Comparison of ENCODE assay signal across 8 cellular contexts in genomic region chr11:121452609-121453150, GRCh38.
DNase-seq lines count a peak whose midpoint lies in the region; ATAC-seq, FAIRE-seq and TF ChIP-seq lines count a peak whose summit lies in the region.

TSS of gene SORL1-AS1 (minus strand) at chr11:121452967.

- peak within 1 kb of the TSS; percentile 94 for H3K4me2 ChIP-seq in GM12878 (ENCODE audit: control insufficient read depth, insufficient read depth)

- RAD21 ChIA-PET in GM12878 (lab: Charles Lee; ENCODE audit: unreplicated experiment), result interaction anchor here (1.0 to 12.7 kb wide), 5 partner anchors 9 to 42 kb away, joined by 3 to 232 read pairs (median 6); no protein-coding TSS in a partner anchor

- H3K79me2 ChIP-seq in GM12878 (ENCODE audit: control insufficient read depth, insufficient read depth, low read length), result peaks cover 86% of the 10 kb centered on the region

- ATAC-seq in GM19023 (IDR thresholded peaks at IDR 0.05; ENCODE audit: unreplicated experiment) (peak; percentile 27), HG03064 (IDR thresholded peaks at IDR 0.05; ENCODE audit: low read depth, unreplicated experiment) (peak; percentile 6), GM12878 (peak; percentile 43)

- no TSS peak for BruUV-seq in GM12878 (replicated peaks; lab: Mats Ljungman, UMichigan)

- in situ Hi-C loops in GM12878 (cut with MboI), result loop anchor here (25.0 kb wide), 1 partner anchor 1610 kb away; the partner anchor contains the start of gene HSPA8

- H3K36me3 ChIP-seq in GM12878 (ENCODE audit: control insufficient read depth in 2 of 2, insufficient read depth in 2 of 2, low read length in 1 of 2), result 0 out of 4 replicates have a peak, but pooled peaks cover 0 to 3% of the 10 kb centered on the region in 2 experiments

- under 1% methylated on average over 21 of the region's 21 CpGs for WGBS in GM12878 (ENCODE audit: insufficient coverage, insufficient replicate concordance, low lambda C conversion rate, missing lambda C conversion rate)

- H3K4me1 ChIP-seq in GM12878 (ENCODE audit: control insufficient read depth, insufficient read depth, low read length), result peaks cover 44% of the 10 kb centered on the region

- H3K4me3 ChIP-seq in GM12878, result peak within 1 kb of the TSS; percentile 77

- POLR2A ChIA-PET in GM12878 (lab: Charles Lee), result interaction anchor here (0.7 to 4.9 kb wide), 6 partner anchors 10 to 116 kb away, joined by 3 to 86 read pairs (median 9); no protein-coding TSS in a partner anchor

- FAIRE-seq in GM12878 (lab: Jason Lieb, UNC) (no peak), RCC 7860 (lab: Jason Lieb, UNC) (no peak)

- H3K9ac ChIP-seq in GM12878 (ENCODE audit: control insufficient read depth, insufficient read depth, low read length), result peak within 1 kb of the TSS; percentile 81

- peak within 1 kb of the TSS; percentile 56 for H2AFZ ChIP-seq in GM12878 (ENCODE audit: control insufficient read depth, low read depth, low read length)

- CTCF ChIA-PET in GM12878 (lab: Yijun Ruan, JAX), result interaction anchor here (0.6 to 4.9 kb wide), 11 partner anchors 10 to 1568 kb away, joined by 3 to 31 read pairs (median 4); no protein-coding TSS in a partner anchor

- TF ChIP-seq CTCF in GM12878 (IDR thresholded peaks at IDR 0.05 in 2 of 3, conservative IDR thresholded peaks at IDR 0.05 in 1 of 3; ENCODE audit: control insufficient read depth in 2 of 3, extremely low read depth in 1 of 3, insufficient read depth in 1 of 3, low read depth in 3 of 3, low read length in 3 of 3), result no peak

- SMC1A ChIA-PET in GM12878 (lab: Charles Lee; ENCODE audit: uncharacterized antibody, unreplicated experiment), result interaction anchor here (0.6 to 14.0 kb wide), 9 partner anchors 8 to 116 kb away, joined by 3 to 266 read pairs (median 3); no protein-coding TSS in a partner anchor

- DNase-seq in SK-N-DZ (ENCODE audit: low spot score) (peak; percentile 15), GM12878 (ENCODE audit: low read depth, low spot score) (no peak), kidney tubule cell (ENCODE audit: low spot score) (peak; percentile 30), NCI-H226 (no peak), RCC 7860 (ENCODE audit: low spot score) (no peak)
- DNase-seq in stimulated activated CD8-positive, alpha-beta memory T cell treated with anti-CD3 and anti-CD28 coated beads, Interleukin-12 subunit alpha, Interleukin-12 subunit beta, amount 100 ng/mL, for 4 hours (ENCODE audit: low read depth), result peak; percentile 42

- TF ChIP-seq RAD21 in GM12878 (IDR thresholded peaks at IDR 0.05; ENCODE audit: insufficient read depth, low read depth, low read length), result no peak

- no peak for TF ChIP-seq EP300 in GM12878 (IDR thresholded peaks at IDR 0.05; ENCODE audit: borderline replicate concordance in 1 of 2, control insufficient read depth in 1 of 2, low read depth in 2 of 2, low read length in 2 of 2)

- TF ChIP-seq POLR2A in GM12878 (IDR thresholded peaks at IDR 0.05; ENCODE audit: low read depth, low read length), result no peak

- H3K27me3 ChIP-seq in GM12878 (replicated peaks in 1 of 2; ENCODE audit: control insufficient read depth in 2 of 2, insufficient read depth in 2 of 2, low read length in 1 of 2), result no peaks in the 10 kb centered on the region

- H3K9me3 ChIP-seq in GM12878 (replicated peaks; ENCODE audit: control insufficient read depth, insufficient read depth, low read length), result no peaks in the 10 kb centered on the region

- H4K20me1 ChIP-seq in GM12878 (ENCODE audit: control insufficient read depth, insufficient read depth), result no peaks in the 10 kb centered on the region

- H3K27ac ChIP-seq in GM12878 (ENCODE audit: control insufficient read depth, insufficient read depth), result peak within 1 kb of the TSS; percentile 76

- intact Hi-C loops in GM12878 (cut with micrococcal nuclease; ENCODE audit: unreplicated experiment), result loop anchor here (2.0 to 5.0 kb wide), 3 partner anchors 35 to 134 kb away; no protein-coding TSS in a partner anchor

TF ChIP-seq in GM12878, 131 proteins besides CTCF, POLR2A, EP300 and RAD21 (continues in another document):
- TF ChIP-seq MTA2 (IDR thresholded peaks at IDR 0.05; ENCODE audit: low read depth) (peak; percentile 38; the same call in 1 of the 2 replicates), KDM1A (IDR thresholded peaks at IDR 0.05; ENCODE audit: borderline replicate concordance) (no peak), RELA (IDR thresholded peaks at IDR 0.05; ENCODE audit: borderline replicate concordance, partially characterized antibody) (peak; percentile 92), ATF7 (IDR thresholded peaks at IDR 0.05; ENCODE audit: low read depth) (0 out of 2 replicates have a peak, but pooled peaks have one; percentile 30), SMC3 (IDR thresholded peaks at IDR 0.05; ENCODE audit: borderline replicate concordance, low read length) (no peak), EGR1 (IDR thresholded peaks at IDR 0.05; ENCODE audit: borderline replicate concordance in 1 of 2, low read depth in 2 of 2, low read length in 2 of 2) (peak; percentile 18 to 60; a peak in 2 of 3 replicates), PML (IDR thresholded peaks at IDR 0.05; ENCODE audit: low read length) (no peak), STAT1 (conservative IDR thresholded peaks at IDR 0.05) (no peak), SIN3A (IDR thresholded peaks at IDR 0.05; ENCODE audit: low read depth, low read length) (peak; percentile 22; the same call in 1 of the 2 replicates), JUNB (IDR thresholded peaks at IDR 0.05) (0 out of 2 replicates have a peak, but pooled peaks have one; percentile 7), STAT3 (IDR thresholded peaks at IDR 0.05; ENCODE audit: low read depth, low read length) (no peak), SREBF1 (IDR thresholded peaks at IDR 0.05; ENCODE audit: low read length) (no peak), SIX5 (IDR thresholded peaks at IDR 0.05; ENCODE audit: low read depth, low read length, severe bottlenecking) (no peak), GATAD2B (conservative IDR thresholded peaks at IDR 0.05; ENCODE audit: low read depth) (0 out of 2 replicates have a peak, but pooled peaks have one; percentile 15), POU2F2 (IDR thresholded peaks at IDR 0.05; ENCODE audit: borderline replicate concordance, low read depth, low read length) (peak; percentile 57; the same call in 2 of the 3 replicates), NFXL1 (IDR thresholded peaks at IDR 0.05; ENCODE audit: borderline replicate concordance) (no peak), CBFB (IDR thresholded peaks at IDR 0.05; ENCODE audit: low read depth) (peak; percentile 73; the same call in 1 of the 2 replicates), ETV6 (conservative IDR thresholded peaks at IDR 0.05 in 1 of 2, IDR thresholded peaks at IDR 0.05 in 1 of 2; ENCODE audit: borderline replicate concordance in 1 of 2, low read depth in 1 of 2) (0 out of 4 replicates have a peak, but pooled peaks of 1 of the 2 experiments have one; percentile 15), BACH1 (IDR thresholded peaks at IDR 0.05; ENCODE audit: borderline replicate concordance) (no peak), PBX3 (IDR thresholded peaks at IDR 0.05; ENCODE audit: insufficient replicate concordance, low read depth, low read length) (no peak), EED (IDR thresholded peaks at IDR 0.05; ENCODE audit: low read depth) (peak; percentile 63; the same call in 1 of the 2 replicates), ZNF592 (IDR thresholded peaks at IDR 0.05) (no peak), KLF5 (IDR thresholded peaks at IDR 0.05; ENCODE audit: partially characterized antibody) (no peak), JUND (IDR thresholded peaks at IDR 0.05; ENCODE audit: low read depth, low read length) (no peak), LARP7 (IDR thresholded peaks at IDR 0.05) (no peak; the same call in 1 of the 2 replicates), ZNF24 (IDR thresholded peaks at IDR 0.05) (no peak), CHD1 (IDR thresholded peaks at IDR 0.05; ENCODE audit: low read depth, low read length) (peak; percentile 57; the same call in 1 of the 2 replicates)

Comparison
In these comparisons a context has a peak if more than half of its experiments do, and no peak if none do; other contexts are left out.
1. DNase-seq: peak in SK-N-DZ (single experiment), kidney tubule cell (single experiment) and stimulated activated CD8-positive, alpha-beta memory T cell treated with anti-CD3 and anti-CD28 coated beads, Interleukin-12 subunit alpha, Interleukin-12 subunit beta, amount 100 ng/mL, for 4 hours (single experiment); none in GM12878 (single experiment), NCI-H226 (single experiment) and RCC 7860 (single experiment).
2. Peak in every context shown above with its lines, with median percentiles within 50 percentile points of each other: ATAC-seq.